2 cellular contexts compared by ENCODE assay signal in genomic region chr17:9003355-9004131, GRCh38.
TF ChIP-seq lines count a peak whose summit lies in the region.

No MANE protein-coding gene starts in this region.

TF ChIP-seq in SK-N-SH, 30 proteins besides CTCF, POLR2A, EP300 and RAD21 (continued from another document):
- TF ChIP-seq USF2 (IDR thresholded peaks at IDR 0.05; ENCODE audit: borderline replicate concordance, low read depth, low read length) (no peak), GATA2 (CRISPR knock-in tag; IDR thresholded peaks at IDR 0.05) (no peak), NRF1 (IDR thresholded peaks at IDR 0.05; ENCODE audit: low read depth, low read length) (no peak)

TF ChIP-seq in SK-N-SH treated with all-trans-retinoic acid at 6 μM for 48 hours, 23 proteins besides CTCF, POLR2A, EP300 and RAD21 (continued from another document):
- no peak for TF ChIP-seq TCF4 (CRISPR knock-in tag; IDR thresholded peaks at IDR 0.05; ENCODE audit: borderline replicate concordance)
- TF ChIP-seq TOX (CRISPR knock-in tag; IDR thresholded peaks at IDR 0.05; ENCODE audit: borderline replicate concordance) = no peak
- TF ChIP-seq PPARA (CRISPR knock-in tag; IDR thresholded peaks at IDR 0.05; ENCODE audit: borderline replicate concordance) = no peak
- no peak for TF ChIP-seq SNAI2 (CRISPR knock-in tag; IDR thresholded peaks at IDR 0.05)
